Comparison of ENCODE assay signal across 9 cellular contexts in genomic region chr6:133983099-133983939, GRCh38. TPM values are rescaled to one million over a fixed set of nuclear protein-coding genes. Genes with fewer than 3 reads are reported as not detected.
DNase-seq lines count a peak whose midpoint lies in the region; ATAC-seq and TF ChIP-seq lines count a peak whose summit lies in the region.
"Had no signal": no experiment of that assay in that cellular context is flagged by ENCODE, and none has a peak within 500 bp of the region (broad histone marks: within the 10 kb centered on the region; RNA-seq: fewer than 3 reads in every experiment).

No MANE protein-coding gene starts in this region.

- H3K9me3 Mint-ChIP-seq in CD4-positive, alpha-beta memory T cell, result no peaks in the 10 kb centered on the region
- H3K9me3 Mint-ChIP-seq in naive thymus-derived CD8-positive, alpha-beta T cell, result no peaks in the 10 kb centered on the region
- no peaks in the 10 kb centered on the region for H3K9me3 Mint-ChIP-seq in osteocyte (ENCODE audit: unreplicated experiment)

- DNase-seq in CD4-positive, alpha-beta memory T cell, result peak; percentile 21 to 68 (median 30)
- peak; percentile 90 to 92 for DNase-seq in NOMO-1 (lab: John Stamatoyannopoulos, UW; ENCODE audit: unreplicated experiment in 2 of 2)
- peak; percentile 58 to 60 for DNase-seq in activated T-cell treated with anti-CD3 and anti-CD28 coated beads, Interleukin-2, amount 50 U/mL, for 48 hours
- DNase-seq in naive thymus-derived CD8-positive, alpha-beta T cell, result peak; percentile 9 to 70 (median 37)
- no peak for DNase-seq in osteocyte (ENCODE audit: extremely low spot score, unreplicated experiment)
- DNase-seq in hippocampal formation (lab: John Stamatoyannopoulos, UW), result no peak

- peak overlapping the region; percentile 10 to 72 (median 44) for H3K27ac Mint-ChIP-seq in CD4-positive, alpha-beta memory T cell
- H3K27ac Mint-ChIP-seq in naive thymus-derived CD8-positive, alpha-beta T cell, result peak overlapping the region in 8 of 10 donors; percentile 1 to 83 (median 44)
- H3K27ac Mint-ChIP-seq in osteocyte (ENCODE audit: unreplicated experiment), result no peak overlapping the region

- H3K27ac ChIP-seq in CD4-positive, alpha-beta memory T cell (ENCODE audit: low read depth, low read length), result no peak overlapping the region
- H3K27ac ChIP-seq: body of pancreas had no signal

- peak; percentile 98 for ATAC-seq in naive thymus-derived CD8-positive, alpha-beta T cell
- ATAC-seq in GM21360 (IDR thresholded peaks at IDR 0.05; ENCODE audit: unreplicated experiment) (no peak), HG03039 (IDR thresholded peaks at IDR 0.05; ENCODE audit: unreplicated experiment) (no peak)
- ATAC-seq: body of pancreas had no signal

- no peak for TF ChIP-seq CTCF in osteocyte (IDR thresholded peaks at IDR 0.05)

- CTCF ChIA-PET in CD4-positive, alpha-beta memory T cell (lab: Charles Lee; ENCODE audit: partially characterized antibody), result interaction anchor here (0.7 to 4.9 kb wide), 11 partner anchors 10 to 115 kb away, joined by 3 to 39 read pairs (median 4); no protein-coding TSS in a partner anchor

- H3K36me3 Mint-ChIP-seq in CD4-positive, alpha-beta memory T cell, result peaks cover 52 to 54% of the 10 kb centered on the region in 2 donors
- peaks cover 4 to 67% (median 20%) of the 10 kb centered on the region in 3 donors for H3K36me3 Mint-ChIP-seq in naive thymus-derived CD8-positive, alpha-beta T cell
- H3K36me3 Mint-ChIP-seq in osteocyte (ENCODE audit: unreplicated experiment), result peaks cover 53% of the 10 kb centered on the region

- H3K4me1 ChIP-seq in CD4-positive, alpha-beta memory T cell (ENCODE audit: insufficient read depth, low read length), result peaks cover 29% of the 10 kb centered on the region

- no peaks in the 10 kb centered on the region for H3K27me3 ChIP-seq in CD4-positive, alpha-beta memory T cell (ENCODE audit: insufficient read depth, low read length)
- H3K27me3 ChIP-seq: body of pancreas had no signal

- H3K4me3 ChIP-seq in CD4-positive, alpha-beta memory T cell (ENCODE audit: low read length in 2 of 2), result no peak overlapping the region
- H3K4me3 ChIP-seq: body of pancreas had no signal

- intact Hi-C loops in CD4-positive, alpha-beta memory T cell (cut with micrococcal nuclease), result no loop called here

- no peaks in the 10 kb centered on the region for H3K27me3 Mint-ChIP-seq in CD4-positive, alpha-beta memory T cell
- no peaks in the 10 kb centered on the region for H3K27me3 Mint-ChIP-seq in naive thymus-derived CD8-positive, alpha-beta T cell
- H3K27me3 Mint-ChIP-seq in osteocyte (ENCODE audit: unreplicated experiment), result no peaks in the 10 kb centered on the region

- peak overlapping the region; percentile 22 to 75 (median 46) for H3K4me3 Mint-ChIP-seq in CD4-positive, alpha-beta memory T cell
- peak overlapping the region in 9 of 10 donors; percentile 10 to 68 (median 61) for H3K4me3 Mint-ChIP-seq in naive thymus-derived CD8-positive, alpha-beta T cell
- no peak overlapping the region for H3K4me3 Mint-ChIP-seq in osteocyte (ENCODE audit: unreplicated experiment)

- POLR2A ChIA-PET in CD4-positive, alpha-beta memory T cell (lab: Charles Lee; ENCODE audit: partially characterized antibody), result interaction anchor here (1.5 kb wide), 1 partner anchor 11 kb away, joined by 3 read pairs; no protein-coding TSS in a partner anchor
- POLR2A ChIA-PET in naive thymus-derived CD8-positive, alpha-beta T cell (lab: Charles Lee), result no interaction called here

- H3K9me3 ChIP-seq in CD4-positive, alpha-beta memory T cell (ENCODE audit: control insufficient read depth in 1 of 2, low read length in 2 of 2), result no peaks in the 10 kb centered on the region
- H3K9me3 ChIP-seq: body of pancreas had no signal

- peaks cover 24 to 52% (median 39%) of the 10 kb centered on the region in 4 donors for H3K4me1 Mint-ChIP-seq in CD4-positive, alpha-beta memory T cell
- peaks cover 11 to 47% (median 41%) of the 10 kb centered on the region in 4 donors for H3K4me1 Mint-ChIP-seq in naive thymus-derived CD8-positive, alpha-beta T cell
- H3K4me1 Mint-ChIP-seq in osteocyte (ENCODE audit: unreplicated experiment), result peaks cover 30% of the 10 kb centered on the region

- peaks cover 6% of the 10 kb centered on the region for H3K36me3 ChIP-seq in CD4-positive, alpha-beta memory T cell (ENCODE audit: insufficient read depth, low read length)

RNA-seq across cellular contexts. Expression of gene TBPL1, which starts 30.3 kb away (rescaled TPM):
- total RNA-seq in CD4-positive, alpha-beta memory T cell, result 10 to 100 TPM; 34.8 to 39.2 TPM
- 10 to 100 TPM; 55.1 to 77.2 TPM for polyA plus RNA-seq in CD4-positive, alpha-beta memory T cell
- 10 to 100 TPM; 40.8 to 42.0 TPM for total RNA-seq in naive thymus-derived CD8-positive, alpha-beta T cell
- polyA plus RNA-seq in naive thymus-derived CD8-positive, alpha-beta T cell, result 10 to 100 TPM; 41.4 to 55.7 (median 48.0) TPM
- 29.7 and 35.0 TPM in 2 replicates for total RNA-seq in osteocyte

Comparison
In these comparisons a context has a peak if more than half of its experiments do, and no peak if none do; other contexts are left out.
1. DNase-seq: peak in CD4-positive, alpha-beta memory T cell (5 of 5), NOMO-1 (2 of 2), activated T-cell treated with anti-CD3 and anti-CD28 coated beads, Interleukin-2, amount 50 U/mL, for 48 hours (2 of 2) and naive thymus-derived CD8-positive, alpha-beta T cell (10 of 10); none in osteocyte (single experiment) and hippocampal formation (0 of 2).
2. ATAC-seq: peak in naive thymus-derived CD8-positive, alpha-beta T cell (2 of 2); none in GM21360 (single experiment) and HG03039 (single experiment).